ENCODE assay signal across 8 cellular contexts in the genomic region with DNA sequence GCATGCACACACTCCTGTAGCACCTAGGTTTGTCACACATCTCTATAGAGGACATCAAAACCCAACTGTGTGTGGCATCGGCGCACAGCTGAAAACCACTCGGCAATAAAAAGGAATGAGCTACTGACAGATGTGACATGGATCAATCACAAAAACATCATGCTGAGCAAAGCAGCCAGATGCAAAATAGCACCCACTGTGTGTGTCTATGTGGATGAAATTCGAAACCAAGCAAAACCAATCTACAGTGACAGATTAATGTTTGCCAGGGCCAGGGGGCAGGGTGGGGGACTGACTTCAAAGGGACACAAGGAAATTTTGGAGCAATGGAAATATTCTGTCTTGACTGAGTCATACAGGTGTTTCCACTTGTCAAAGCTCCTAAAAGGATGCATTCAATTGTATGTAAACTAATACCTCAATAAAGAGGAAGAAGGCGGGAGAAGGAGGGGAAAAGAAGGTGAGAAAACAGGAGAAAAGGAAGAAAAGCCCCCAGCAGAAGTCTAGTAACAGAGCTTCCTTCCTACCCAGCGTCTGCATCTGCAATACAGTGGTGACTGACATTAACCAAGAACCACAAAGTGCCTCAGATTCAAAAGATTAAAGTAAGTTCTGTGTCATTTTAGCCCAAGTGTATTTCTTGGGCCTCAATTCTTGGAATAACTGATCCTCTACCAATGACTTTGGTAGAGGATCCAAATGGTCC. TPM values are rescaled to one million over a fixed set of nuclear protein-coding genes. Genes with fewer than 3 reads are reported as not detected.
DNase-seq lines count a peak whose midpoint lies in the region; ATAC-seq and TF ChIP-seq lines count a peak whose summit lies in the region.

No MANE protein-coding gene starts in this region.

- peaks cover 20% of the 10 kb centered on the region for H3K79me2 ChIP-seq in trophoblast cell (ENCODE audit: control insufficient read depth, insufficient read depth, low read length, poor library complexity)

- H3K27me3 ChIP-seq in trophoblast cell (ENCODE audit: insufficient read depth, low read length) (no peaks in the 10 kb centered on the region), body of pancreas (no peaks in the 10 kb centered on the region)

- no peak overlapping the region for H2BK5ac ChIP-seq in trophoblast cell (ENCODE audit: low read depth, low read length, poor library complexity)

- H3K14ac ChIP-seq in trophoblast cell (ENCODE audit: low read length) = no peak overlapping the region

- DNase-seq in NCI-H2227 (lab: John Stamatoyannopoulos, UW; ENCODE audit: unreplicated experiment) (peak; percentile 6), NCI-H2227 treated with DMSO at 0.1 percent for 48 hours (lab: John Stamatoyannopoulos, UW) (no peak), KG1 (lab: John Stamatoyannopoulos, UW) (peak; percentile 23), trophoblast cell (no peak), OCI-M2 (lab: John Stamatoyannopoulos, UW; ENCODE audit: unreplicated experiment) (no peak), body of pancreas (no peak), HPDE6-E6E7 (ENCODE audit: extremely low spot score) (no peak)
- DNase-seq in activated T-helper 2 cell treated with anti-CD3 and anti-CD28 coated beads, Interferon-gamma antibody, Interleukin-2, Interleukin-4, amounts not matched to agents 10 μg/mL and 5 μg/mL and 100 μg/mL, durations not matched to agents 14 hours and 24 hours and 36 hours (ENCODE audit: low spot score) = no peak

- no peak overlapping the region for H3K9ac ChIP-seq in trophoblast cell (ENCODE audit: low read length)

- WGBS in trophoblast cell (ENCODE audit: extremely low coverage, insufficient coverage, insufficient read length) = no CpG with 5 or more reads among the region's 6 CpGs
- WGBS in body of pancreas, 2 donors = 53 to 76% methylated on average over 6 of the region's 6 CpGs

- TF ChIP-seq CTCF in body of pancreas (IDR thresholded peaks at IDR 0.05) = no peak

- peaks cover 43% of the 10 kb centered on the region for H3K4me1 Mint-ChIP-seq in activated T-helper 2 cell treated with anti-CD3 and anti-CD28 coated beads, Interferon-gamma antibody, Interleukin-2, Interleukin-4, amounts not matched to agents 10 μg/mL and 5 μg/mL and 100 μg/mL, durations not matched to agents 14 hours and 24 hours and 36 hours (ENCODE audit: low read depth)

- H3K36me3 ChIP-seq in trophoblast cell (ENCODE audit: control insufficient read depth in 1 of 2, insufficient read depth in 2 of 2, low read length in 2 of 2) (peaks cover 4 to 10% of the 10 kb centered on the region in 2 experiments), body of pancreas (replicated peaks in 1 of 2; ENCODE audit: insufficient read depth in 1 of 2, low read depth in 2 of 2) (no peaks in the 10 kb centered on the region)

- H4K12ac ChIP-seq in trophoblast cell (ENCODE audit: low read depth, low read length) = no peak overlapping the region

- H4K8ac ChIP-seq in trophoblast cell (ENCODE audit: low read depth, low read length) = no peak overlapping the region

- H3K4me3 ChIP-seq in trophoblast cell (ENCODE audit: low read depth, low read length) (no peak overlapping the region), body of pancreas (no peak overlapping the region)

- no peak overlapping the region for H2BK120ac ChIP-seq in trophoblast cell (ENCODE audit: insufficient read depth, low read length, poor library complexity)

- H3K4me1 ChIP-seq in trophoblast cell (ENCODE audit: control insufficient read depth in 1 of 2, insufficient read depth in 2 of 2, low read length in 2 of 2) (peaks cover 22 to 23% of the 10 kb centered on the region in 2 experiments), body of pancreas (peaks cover 48% of the 10 kb centered on the region)

- no peaks in the 10 kb centered on the region for H3K9me3 Mint-ChIP-seq in activated T-helper 2 cell treated with anti-CD3 and anti-CD28 coated beads, Interferon-gamma antibody, Interleukin-2, Interleukin-4, amounts not matched to agents 10 μg/mL and 5 μg/mL and 100 μg/mL, durations not matched to agents 14 hours and 24 hours and 36 hours

- H3K27ac Mint-ChIP-seq in activated T-helper 2 cell treated with anti-CD3 and anti-CD28 coated beads, Interferon-gamma antibody, Interleukin-2, Interleukin-4, amounts not matched to agents 10 μg/mL and 5 μg/mL and 100 μg/mL, durations not matched to agents 14 hours and 24 hours and 36 hours = peak overlapping the region; percentile 31

- H3K36me3 Mint-ChIP-seq in activated T-helper 2 cell treated with anti-CD3 and anti-CD28 coated beads, Interferon-gamma antibody, Interleukin-2, Interleukin-4, amounts not matched to agents 10 μg/mL and 5 μg/mL and 100 μg/mL, durations not matched to agents 14 hours and 24 hours and 36 hours (ENCODE audit: low read depth) = peaks cover 11% of the 10 kb centered on the region

- no peak overlapping the region for H2AFZ ChIP-seq in trophoblast cell (ENCODE audit: insufficient read depth, low read length, poor library complexity)

- no peak overlapping the region for H3K18ac ChIP-seq in trophoblast cell (ENCODE audit: low read length)

- no peak for TF ChIP-seq POLR2A in body of pancreas (IDR thresholded peaks at IDR 0.05)

- no peak overlapping the region for H3K27ac ChIP-seq in trophoblast cell (ENCODE audit: low read depth, low read length)
- peak overlapping the region in 1 of 4 donors; percentile 42 for H3K27ac ChIP-seq in body of pancreas

- no peak for ATAC-seq in body of pancreas

- H4K91ac ChIP-seq in trophoblast cell (ENCODE audit: low read depth, low read length) = no peak overlapping the region

- intact Hi-C loops in activated T-helper 2 cell treated with anti-CD3 and anti-CD28 coated beads, Interferon-gamma antibody, Interleukin-2, Interleukin-4, amounts not matched to agents 10 μg/mL and 5 μg/mL and 100 μg/mL, durations not matched to agents 14 hours and 24 hours and 36 hours (cut with micrococcal nuclease) = loop anchor here (1.0 to 2.0 kb wide), 2 partner anchors 28 to 35 kb away; no protein-coding TSS in a partner anchor
- intact Hi-C loops in body of pancreas (cut with DNase I) = no loop called here

- no peaks in the 10 kb centered on the region for H3K27me3 Mint-ChIP-seq in activated T-helper 2 cell treated with anti-CD3 and anti-CD28 coated beads, Interferon-gamma antibody, Interleukin-2, Interleukin-4, amounts not matched to agents 10 μg/mL and 5 μg/mL and 100 μg/mL, durations not matched to agents 14 hours and 24 hours and 36 hours (ENCODE audit: low read depth)

- no peak overlapping the region for H3K4me3 Mint-ChIP-seq in activated T-helper 2 cell treated with anti-CD3 and anti-CD28 coated beads, Interferon-gamma antibody, Interleukin-2, Interleukin-4, amounts not matched to agents 10 μg/mL and 5 μg/mL and 100 μg/mL, durations not matched to agents 14 hours and 24 hours and 36 hours (ENCODE audit: low read depth)

- no peak overlapping the region for H2BK12ac ChIP-seq in trophoblast cell (ENCODE audit: low read length)

- H3K23ac ChIP-seq in trophoblast cell (ENCODE audit: low read length) = no peak overlapping the region

- H3K9me3 ChIP-seq in trophoblast cell (ENCODE audit: insufficient read depth, low read depth, low read length) = no peaks in the 10 kb centered on the region
- H3K9me3 ChIP-seq in body of pancreas = no peaks in the 10 kb centered on the region

- peaks cover 12% of the 10 kb centered on the region for H3K79me1 ChIP-seq in trophoblast cell (ENCODE audit: low read length)

- no peak overlapping the region for H2AK5ac ChIP-seq in trophoblast cell (ENCODE audit: low read length)

- peak overlapping the region; percentile 54 for H3K4ac ChIP-seq in trophoblast cell (ENCODE audit: low read depth, low read length)

- no peak overlapping the region for H3K4me2 ChIP-seq in trophoblast cell (ENCODE audit: low read length)

RNA-seq across cellular contexts. Expression of a gene that starts 49.8 kb away (rescaled TPM):
- 30.8 and 32.5 TPM in 2 replicates for total RNA-seq in activated T-helper 2 cell treated with anti-CD3 and anti-CD28 coated beads, Interferon-gamma antibody, Interleukin-2, Interleukin-4, amounts not matched to agents 10 μg/mL and 5 μg/mL and 100 μg/mL, durations not matched to agents 14 hours and 24 hours and 36 hours
- 89.1 and 90.0 TPM in 2 replicates for polyA plus RNA-seq in trophoblast cell (2013)
- total RNA-seq in body of pancreas = 100 to 1,000 TPM; 117 to 118 TPM

Comparison
In these comparisons a context has a peak if more than half of its experiments do, and no peak if none do; other contexts are left out.
1. DNase-seq: peak in NCI-H2227 (single experiment) and KG1 (single experiment); none in NCI-H2227 treated with DMSO at 0.1 percent for 48 hours (single experiment), activated T-helper 2 cell treated with anti-CD3 and anti-CD28 coated beads, Interferon-gamma antibody, Interleukin-2, Interleukin-4, amounts not matched to agents 10 μg/mL and 5 μg/mL and 100 μg/mL, durations not matched to agents 14 hours and 24 hours and 36 hours (single experiment), trophoblast cell (0 of 2), OCI-M2 (single experiment), body of pancreas (0 of 4) and HPDE6-E6E7 (single experiment).